ENCODE assay signal across 26 cellular contexts in the genomic region with DNA sequence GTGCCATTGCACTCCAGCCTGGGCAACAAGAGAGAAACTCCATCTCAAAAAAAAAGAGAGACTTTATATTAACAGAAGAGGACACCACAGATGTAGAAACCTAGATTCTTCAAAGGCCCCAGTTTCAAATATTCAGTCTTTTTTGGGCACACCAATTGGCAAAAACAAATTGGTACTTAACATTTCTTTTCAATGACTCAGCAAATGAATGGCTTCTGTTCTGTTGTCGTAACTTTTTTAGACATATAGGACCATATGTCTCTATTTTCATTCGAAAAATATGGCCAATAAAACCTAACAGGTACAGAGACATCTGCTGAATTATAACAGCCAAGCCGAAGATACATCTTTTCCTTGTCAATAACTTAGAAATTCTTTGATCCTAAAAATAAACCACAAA.
A peak's percentile ranks its signal among the peaks of the same experiment; 100 is the strongest.
DNase-seq lines count a peak whose midpoint lies in the region; ATAC-seq, FAIRE-seq and TF ChIP-seq lines count a peak whose summit lies in the region.
"Had no signal": no experiment of that assay in that cellular context is flagged by ENCODE, and none has a peak within 500 bp of the region (broad histone marks: within the 10 kb centered on the region; RNA-seq: fewer than 3 reads in every experiment).

No MANE protein-coding gene starts in this region.

- WGBS in HepG2 (ENCODE audit: low lambda C conversion rate): 4% methylated on average over 3 of the region's 3 CpGs
- 79% methylated on average over 3 of the region's 3 CpGs for whole genome bisulfite sequencing in right lobe of liver (ENCODE audit: insufficient coverage, low coverage, low lambda C conversion rate, missing lambda C conversion rate)
- 3% methylated on average over 3 of the region's 3 CpGs for WGBS in K562 (ENCODE audit: insufficient coverage, low coverage, missing lambda C conversion rate)

- H3K27me3 Mint-ChIP-seq in stimulated activated naive CD8-positive, alpha-beta T cell treated with anti-CD3 and anti-CD28 coated beads, Interleukin-15, amount 100 ng/mL, for 72 hours: no peaks in the 10 kb centered on the region

- H3K4me3 ChIP-seq in HepG2 (replicated peaks in 1 of 3; ENCODE audit: insufficient read depth in 1 of 3, low read depth in 2 of 3, low read length in 3 of 3) (no peak overlapping the region), right lobe of liver (no peak overlapping the region), K562 (no peak overlapping the region), subcutaneous abdominal adipose tissue (ENCODE audit: low read depth in 1 of 5, low read length in 5 of 5) (no peak overlapping the region)
- H3K4me3 ChIP-seq: MG63, Peyer's patch, SK-N-MC had no signal

- H3K79me2 ChIP-seq in HepG2 (ENCODE audit: insufficient read depth, low read length) (no peaks in the 10 kb centered on the region), K562 (ENCODE audit: control insufficient read depth, insufficient read depth, low read length) (no peaks in the 10 kb centered on the region)

- no peaks in the 10 kb centered on the region for H3K9me1 ChIP-seq in K562 (ENCODE audit: control insufficient read depth, insufficient read depth, low read length)

- H3K4me2 ChIP-seq in HepG2 (ENCODE audit: low read depth, low read length) (no peak overlapping the region), K562 (ENCODE audit: insufficient read depth, low read length) (no peak overlapping the region)

- no peaks in the 10 kb centered on the region for H3K9me3 ChIP-seq in HepG2 (ENCODE audit: low read length)
- no peaks in the 10 kb centered on the region for H3K9me3 ChIP-seq in right lobe of liver
- no peaks in the 10 kb centered on the region for H3K9me3 ChIP-seq in K562 (replicated peaks; ENCODE audit: control insufficient read depth, insufficient read depth, low read depth, low read length)
- H3K9me3 ChIP-seq in subcutaneous abdominal adipose tissue (ENCODE audit: control insufficient read depth in 5 of 5, low read length in 5 of 5): no peaks in the 10 kb centered on the region
- H3K9me3 ChIP-seq: Caco-2, MG63, Peyer's patch had no signal

- CTCF ChIA-PET in HepG2 (lab: Yijun Ruan, JAX; ENCODE audit: low intra/inter-chr PET ratio, low total read pairs): no interaction called here
- CTCF ChIA-PET in K562 (lab: Yijun Ruan, JAX; ENCODE audit: low intra/inter-chr PET ratio): no interaction called here

- no peaks in the 10 kb centered on the region for H3K9me3 Mint-ChIP-seq in stimulated activated naive CD8-positive, alpha-beta T cell treated with anti-CD3 and anti-CD28 coated beads, Interleukin-15, amount 100 ng/mL, for 72 hours
- H3K9me3 Mint-ChIP-seq: CD8-positive, alpha-beta T cell; T-helper 1 cell treated with Interleukin-12 subunit alpha and Interleukin-12 subunit beta and Interleukin-4 antibody, amounts not matched to agents 30 μg/mL and 1 μg/mL, for 36 hours had no signal

- H3K9ac ChIP-seq in HepG2 (ENCODE audit: insufficient read depth, low read depth, low read length) (no peak overlapping the region), K562 (ENCODE audit: insufficient read depth in 1 of 2, low read depth in 2 of 2, low read length in 2 of 2) (no peak overlapping the region), subcutaneous abdominal adipose tissue (ENCODE audit: low read length in 5 of 5) (no peak overlapping the region)

- intact Hi-C loops in HepG2 (cut with micrococcal nuclease; ENCODE audit: unreplicated experiment) (no loop called here), right lobe of liver (cut with DNase I) (no loop called here), K562 (cut with micrococcal nuclease) (no loop called here)

- POLR2A ChIA-PET in HepG2 (lab: Yijun Ruan, JAX): no interaction called here
- POLR2A ChIA-PET in K562 (lab: Yijun Ruan, JAX): no interaction called here

- TF ChIP-seq POLR2A in HepG2 (IDR thresholded peaks at IDR 0.05; ENCODE audit: insufficient read depth in 1 of 2, low read depth in 2 of 2, low read length in 2 of 2) (no peak), right lobe of liver (IDR thresholded peaks at IDR 0.05) (no peak), K562 (conservative IDR thresholded peaks at IDR 0.05) (no peak)

- DNase-seq in HepG2 (ENCODE audit: low spot score) (no peak), right lobe of liver (no peak), NCI-H1694 (lab: John Stamatoyannopoulos, UW) (peak; percentile 51), K562 (ENCODE audit: extremely low read depth in 1 of 4, low spot score in 3 of 4) (no peak), foreskin melanocyte (no peak)
- no peak for DNase-seq in stimulated activated naive CD8-positive, alpha-beta T cell treated with anti-CD3 and anti-CD28 coated beads, Interleukin-15, amount 100 ng/mL, for 72 hours
- DNase-seq: Caco-2; CD8-positive, alpha-beta T cell; DMS153; DND-41; KBM-7; MG63; NCI-H187; NCI-H2107; NCI-H526 treated with DMSO at 0.1 percent for 48 hours; Peyer's patch; SHP77 treated with DMSO at 0.1 percent for 48 hours; SW 1271 had no signal

- ATAC-seq in HepG2: no peak
- ATAC-seq in right lobe of liver: no peak
- no peak for ATAC-seq in K562
- no peak for ATAC-seq in HG02759 (IDR thresholded peaks at IDR 0.05; ENCODE audit: unreplicated experiment)
- no peak for ATAC-seq in stimulated activated naive CD8-positive, alpha-beta T cell treated with anti-CD3 and anti-CD28 coated beads, Interleukin-15, amount 100 ng/mL, for 72 hours
- ATAC-seq: CD8-positive, alpha-beta T cell; HCT116 had no signal

- H2AFZ ChIP-seq in HepG2 (ENCODE audit: low read length) (no peak overlapping the region), K562 (ENCODE audit: low read depth, low read length) (no peak overlapping the region)

- in situ Hi-C loops in HepG2 (cut with HindIII; ENCODE audit: extremely low pct_ligation_motif_present, low pct_unique_long_range_greater_than_20kb): no loop called here
- in situ Hi-C loops in K562 (cut with MboI): no loop called here

- no peaks in the 10 kb centered on the region for H4K20me1 ChIP-seq in HepG2 (ENCODE audit: insufficient read depth, low read length)
- no peaks in the 10 kb centered on the region for H4K20me1 ChIP-seq in K562 (replicated peaks; ENCODE audit: control insufficient read depth, insufficient read depth, low read length)

- H3K36me3 ChIP-seq in HepG2 (replicated peaks in 1 of 2; ENCODE audit: control insufficient read depth in 1 of 2, insufficient read depth in 2 of 2, low read length in 2 of 2) (no peaks in the 10 kb centered on the region), right lobe of liver (no peaks in the 10 kb centered on the region), K562 (ENCODE audit: control insufficient read depth, insufficient read depth, low read length) (no peaks in the 10 kb centered on the region), subcutaneous abdominal adipose tissue (ENCODE audit: control insufficient read depth in 5 of 5, insufficient read depth in 5 of 5, low read length in 5 of 5) (peaks cover 0 to 7% (median 0%) of the 10 kb centered on the region in 5 donors)
- H3K36me3 ChIP-seq: MG63, Peyer's patch had no signal

- BruUV-seq in HepG2 (replicated peaks; lab: Mats Ljungman, UMichigan) (no TSS peak), K562 (replicated peaks; lab: Mats Ljungman, UMichigan) (no TSS peak)

- no peak overlapping the region for H3K27ac Mint-ChIP-seq in stimulated activated naive CD8-positive, alpha-beta T cell treated with anti-CD3 and anti-CD28 coated beads, Interleukin-15, amount 100 ng/mL, for 72 hours
- H3K27ac Mint-ChIP-seq: CD8-positive, alpha-beta T cell; T-helper 1 cell treated with Interleukin-12 subunit alpha and Interleukin-12 subunit beta and Interleukin-4 antibody, amounts not matched to agents 30 μg/mL and 1 μg/mL, for 36 hours had no signal

- no peak overlapping the region for H3K27ac ChIP-seq in HepG2 (ENCODE audit: extremely low read length, insufficient read depth, low read length)
- H3K27ac ChIP-seq in right lobe of liver: no peak overlapping the region
- no peak overlapping the region for H3K27ac ChIP-seq in K562 (ENCODE audit: extremely low read depth, low read depth, low read length)
- H3K27ac ChIP-seq in subcutaneous abdominal adipose tissue (ENCODE audit: low read depth, low read length): peak overlapping the region; percentile 84
- H3K27ac ChIP-seq: C4-2B, HL-60, Peyer's patch, SK-N-MC had no signal

- H3K4me1 ChIP-seq in HepG2 (ENCODE audit: insufficient read depth, low read length) (no peaks in the 10 kb centered on the region), right lobe of liver (no peaks in the 10 kb centered on the region), K562 (replicated peaks in 1 of 2; ENCODE audit: control insufficient read depth in 2 of 2, insufficient read depth in 2 of 2, low read length in 2 of 2) (no peaks in the 10 kb centered on the region), subcutaneous abdominal adipose tissue (ENCODE audit: control insufficient read depth in 5 of 5, insufficient read depth in 5 of 5, low read length in 5 of 5) (peaks cover 0 to 34% (median 20%) of the 10 kb centered on the region in 5 donors)
- H3K4me1 ChIP-seq: Caco-2, Peyer's patch had no signal

- no peak for TF ChIP-seq CTCF in HepG2 (CRISPR knock-in tag; IDR thresholded peaks at IDR 0.05)
- no peak for TF ChIP-seq CTCF in right lobe of liver (IDR thresholded peaks at IDR 0.05)
- TF ChIP-seq CTCF in K562 (IDR thresholded peaks at IDR 0.05 in 2 of 3, conservative IDR thresholded peaks at IDR 0.05 in 1 of 3; ENCODE audit: insufficient read depth in 2 of 3, low read depth in 1 of 3, low read length in 3 of 3): no peak

- FAIRE-seq in HepG2 (lab: Jason Lieb, UNC) (no peak), K562 (lab: Jason Lieb, UNC) (no peak)
- FAIRE-seq: GM12892 had no signal

- no peaks in the 10 kb centered on the region for H3K4me1 Mint-ChIP-seq in stimulated activated naive CD8-positive, alpha-beta T cell treated with anti-CD3 and anti-CD28 coated beads, Interleukin-15, amount 100 ng/mL, for 72 hours

- H3K27me3 ChIP-seq in HepG2 (ENCODE audit: control insufficient read depth in 1 of 2, insufficient read depth in 2 of 2, low read length in 2 of 2): peaks cover 0 to 4% of the 10 kb centered on the region in 2 experiments; a peak in 1 of 5 replicates
- H3K27me3 ChIP-seq in right lobe of liver: no peaks in the 10 kb centered on the region
- no peaks in the 10 kb centered on the region for H3K27me3 ChIP-seq in K562 (ENCODE audit: control insufficient read depth in 2 of 2, insufficient read depth in 2 of 2, low read length in 2 of 2)
- no peaks in the 10 kb centered on the region for H3K27me3 ChIP-seq in subcutaneous abdominal adipose tissue (ENCODE audit: control insufficient read depth in 5 of 5, insufficient read depth in 4 of 5, low read length in 5 of 5)
- H3K27me3 ChIP-seq: MG63, Peyer's patch had no signal

- TF ChIP-seq RAD21 in HepG2 (CRISPR knock-in tag; IDR thresholded peaks at IDR 0.05): no peak
- no peak for TF ChIP-seq RAD21 in K562 (CRISPR knock-in tag; conservative IDR thresholded peaks at IDR 0.05 in 1 of 2, IDR thresholded peaks at IDR 0.05 in 1 of 2)

- TF ChIP-seq EP300 in HepG2 (IDR thresholded peaks at IDR 0.05; ENCODE audit: low read depth in 2 of 2, low read length in 2 of 2): no peak
- no peak for TF ChIP-seq EP300 in HepG2 (CRISPR knock-in tag; IDR thresholded peaks at IDR 0.05; ENCODE audit: borderline replicate concordance)
- TF ChIP-seq EP300 in K562 (IDR thresholded peaks at IDR 0.05; ENCODE audit: low read length): no peak

- no peak overlapping the region for H3K4me3 Mint-ChIP-seq in stimulated activated naive CD8-positive, alpha-beta T cell treated with anti-CD3 and anti-CD28 coated beads, Interleukin-15, amount 100 ng/mL, for 72 hours
- H3K4me3 Mint-ChIP-seq: CD8-positive, alpha-beta T cell; T-helper 1 cell treated with Interleukin-12 subunit alpha and Interleukin-12 subunit beta and Interleukin-4 antibody, amounts not matched to agents 30 μg/mL and 1 μg/mL, for 36 hours had no signal

Comparison
In these comparisons a context has a peak if more than half of its experiments do, and no peak if none do; other contexts are left out.
1. Of the 241 proteins assayed by ChIP-seq in both HepG2 and K562: peak only in HepG2: MAFF and MAFK; only in K562: MAFG and NFE2L1; in both: none; in neither: 237.